In the genomic region with DNA sequence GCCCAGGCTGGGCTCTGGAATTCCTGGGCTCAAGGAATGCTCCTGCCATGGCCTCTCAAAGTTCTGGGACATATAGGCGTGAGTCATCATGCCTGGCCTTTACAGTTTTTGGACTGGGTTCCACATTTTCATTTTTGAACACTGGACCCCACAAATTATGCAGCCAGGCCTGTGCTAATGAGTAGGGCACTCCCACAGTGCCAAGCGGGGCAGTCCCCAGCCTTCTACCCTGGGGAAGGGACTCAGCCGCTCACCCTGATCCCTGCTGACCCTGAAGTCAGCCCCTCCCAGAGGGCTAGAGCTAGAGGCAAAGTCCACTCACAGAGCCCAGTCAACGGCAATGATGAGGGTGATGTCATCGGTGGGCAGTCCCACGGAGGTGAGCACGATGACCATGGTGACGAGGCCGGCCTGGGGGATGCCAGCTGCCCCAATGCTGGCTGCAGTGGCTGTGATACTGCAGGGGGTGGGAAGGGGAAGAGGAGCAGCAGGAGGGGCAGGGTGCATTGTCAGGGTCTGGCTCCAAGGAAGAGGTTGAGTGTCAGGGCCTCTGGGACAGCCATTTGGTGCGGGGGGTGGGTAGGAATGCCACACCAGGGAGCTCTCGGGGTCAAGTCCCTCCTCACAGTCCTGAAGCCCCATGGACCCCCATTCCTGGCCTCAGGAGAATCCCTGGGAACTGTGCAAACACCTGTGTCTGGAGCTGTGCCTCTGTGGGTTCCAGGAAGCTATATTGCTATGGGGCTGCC, we compare ENCODE assay signal across 1 cellular context.
TF ChIP-seq lines count a peak whose summit lies in the region.

No MANE protein-coding gene starts in this region.

TF ChIP-seq in HepG2, 621 proteins besides CTCF, POLR2A, EP300 and RAD21 (continued from another document and continues in another):
- TF ChIP-seq, protein P1, sequence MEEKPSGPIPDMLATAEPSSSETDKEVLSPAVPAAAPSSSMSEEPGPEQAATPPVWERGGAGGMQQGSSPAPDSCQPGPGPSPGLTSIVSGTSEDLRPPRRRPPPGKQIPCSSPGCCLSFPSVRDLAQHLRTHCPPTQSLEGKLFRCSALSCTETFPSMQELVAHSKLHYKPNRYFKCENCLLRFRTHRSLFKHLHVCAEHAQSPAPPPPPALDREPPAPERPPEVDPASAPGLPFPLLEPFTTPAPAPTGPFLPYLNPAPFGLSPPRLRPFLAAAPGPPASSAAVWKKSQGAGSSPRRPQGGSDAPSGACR (CRISPR knock-in tag; IDR thresholded peaks at IDR 0.05): no peak
- TF ChIP-seq, protein P2, sequence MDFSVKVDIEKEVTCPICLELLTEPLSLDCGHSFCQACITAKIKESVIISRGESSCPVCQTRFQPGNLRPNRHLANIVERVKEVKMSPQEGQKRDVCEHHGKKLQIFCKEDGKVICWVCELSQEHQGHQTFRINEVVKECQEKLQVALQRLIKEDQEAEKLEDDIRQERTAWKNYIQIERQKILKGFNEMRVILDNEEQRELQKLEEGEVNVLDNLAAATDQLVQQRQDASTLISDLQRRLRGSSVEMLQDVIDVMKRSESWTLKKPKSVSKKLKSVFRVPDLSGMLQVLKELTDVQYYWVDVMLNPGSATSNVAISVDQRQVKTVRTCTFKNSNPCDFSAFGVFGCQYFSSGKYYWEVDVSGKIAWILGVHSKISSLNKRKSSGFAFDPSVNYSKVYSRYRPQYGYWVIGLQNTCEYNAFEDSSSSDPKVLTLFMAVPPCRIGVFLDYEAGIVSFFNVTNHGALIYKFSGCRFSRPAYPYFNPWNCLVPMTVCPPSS (IDR thresholded peaks at IDR 0.05): no peak
- TF ChIP-seq, protein P3, sequence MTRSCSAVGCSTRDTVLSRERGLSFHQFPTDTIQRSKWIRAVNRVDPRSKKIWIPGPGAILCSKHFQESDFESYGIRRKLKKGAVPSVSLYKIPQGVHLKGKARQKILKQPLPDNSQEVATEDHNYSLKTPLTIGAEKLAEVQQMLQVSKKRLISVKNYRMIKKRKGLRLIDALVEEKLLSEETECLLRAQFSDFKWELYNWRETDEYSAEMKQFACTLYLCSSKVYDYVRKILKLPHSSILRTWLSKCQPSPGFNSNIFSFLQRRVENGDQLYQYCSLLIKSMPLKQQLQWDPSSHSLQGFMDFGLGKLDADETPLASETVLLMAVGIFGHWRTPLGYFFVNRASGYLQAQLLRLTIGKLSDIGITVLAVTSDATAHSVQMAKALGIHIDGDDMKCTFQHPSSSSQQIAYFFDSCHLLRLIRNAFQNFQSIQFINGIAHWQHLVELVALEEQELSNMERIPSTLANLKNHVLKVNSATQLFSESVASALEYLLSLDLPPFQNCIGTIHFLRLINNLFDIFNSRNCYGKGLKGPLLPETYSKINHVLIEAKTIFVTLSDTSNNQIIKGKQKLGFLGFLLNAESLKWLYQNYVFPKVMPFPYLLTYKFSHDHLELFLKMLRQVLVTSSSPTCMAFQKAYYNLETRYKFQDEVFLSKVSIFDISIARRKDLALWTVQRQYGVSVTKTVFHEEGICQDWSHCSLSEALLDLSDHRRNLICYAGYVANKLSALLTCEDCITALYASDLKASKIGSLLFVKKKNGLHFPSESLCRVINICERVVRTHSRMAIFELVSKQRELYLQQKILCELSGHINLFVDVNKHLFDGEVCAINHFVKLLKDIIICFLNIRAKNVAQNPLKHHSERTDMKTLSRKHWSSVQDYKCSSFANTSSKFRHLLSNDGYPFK (CRISPR knock-in tag; IDR thresholded peaks at IDR 0.05; ENCODE audit: borderline replicate concordance): no peak
- TF ChIP-seq KLF9 (CRISPR knock-in tag; IDR thresholded peaks at IDR 0.05; ENCODE audit: low read depth) (no peak), ZNF510 (CRISPR knock-in tag; IDR thresholded peaks at IDR 0.05; ENCODE audit: low read depth) (no peak), ZNF557 (CRISPR knock-in tag; IDR thresholded peaks at IDR 0.05) (no peak), ZNF501 (CRISPR knock-in tag; IDR thresholded peaks at IDR 0.05) (0 out of 2 replicates have a peak, but pooled peaks have one; percentile 44), RELA (CRISPR knock-in tag; IDR thresholded peaks at IDR 0.05) (no peak), ZNF160 (CRISPR knock-in tag; IDR thresholded peaks at IDR 0.05) (no peak), NFRKB (IDR thresholded peaks at IDR 0.05) (no peak), ZNF672 (CRISPR knock-in tag; IDR thresholded peaks at IDR 0.05) (peak; percentile 99), AGO2 (optimal IDR thresholded peaks at IDR 0.05; ENCODE audit: low read depth, low read length) (no peak), U2AF2 (IDR thresholded peaks at IDR 0.05; ENCODE audit: low read depth, low read length) (no peak), CEBPB (IDR thresholded peaks at IDR 0.05; ENCODE audit: borderline replicate concordance, low read depth, low read length) (no peak), RBM39 (IDR thresholded peaks at IDR 0.05; ENCODE audit: low read depth, low read length, poor library complexity, severe bottlenecking) (no peak), KMT2B (CRISPR knock-in tag; IDR thresholded peaks at IDR 0.05) (peak; percentile 44; the same call in 1 of the 2 replicates), ZNF879 (CRISPR knock-in tag; IDR thresholded peaks at IDR 0.05) (no peak), DNMT3B (CRISPR knock-in tag; conservative IDR thresholded peaks at IDR 0.05) (no peak; the same call in 1 of the 2 replicates), PCBP1 (IDR thresholded peaks at IDR 0.05; ENCODE audit: borderline replicate concordance, low read depth, low read length) (peak; percentile 70; the same call in 1 of the 2 replicates), HNF4A (CRISPR knock-in tag; IDR thresholded peaks at IDR 0.05) (peak; percentile 95), CHD4 (IDR thresholded peaks at IDR 0.05; ENCODE audit: borderline replicate concordance, low read length) (no peak), ATRX (CRISPR knock-in tag; IDR thresholded peaks at IDR 0.05; ENCODE audit: borderline replicate concordance) (no peak), GABPB1 (CRISPR knock-in tag; IDR thresholded peaks at IDR 0.05) (peak; percentile 53), ARNTL (CRISPR knock-in tag; IDR thresholded peaks at IDR 0.05) (peak; percentile 64), ZFP36L1 (CRISPR knock-in tag; IDR thresholded peaks at IDR 0.05) (no peak), JDP2 (CRISPR knock-in tag; IDR thresholded peaks at IDR 0.05; ENCODE audit: borderline replicate concordance) (no peak), TP53 (CRISPR knock-in tag; conservative IDR thresholded peaks at IDR 0.05) (no peak), ZBTB7A (CRISPR knock-in tag; IDR thresholded peaks at IDR 0.05) (peak; percentile 80; the same call in 1 of the 2 replicates), ZNF703 (CRISPR knock-in tag; IDR thresholded peaks at IDR 0.05; ENCODE audit: borderline replicate concordance) (no peak), FOXP1 (IDR thresholded peaks at IDR 0.05) (no peak), FOXP1 (CRISPR knock-in tag; IDR thresholded peaks at IDR 0.05) (no peak; the same call in 1 of the 2 replicates), KLF16 (CRISPR knock-in tag; IDR thresholded peaks at IDR 0.05) (0 out of 4 replicates have a peak, but pooled peaks of 1 of the 2 experiments have one; percentile 43), ZNF44 (CRISPR knock-in tag; IDR thresholded peaks at IDR 0.05) (no peak)
- TF ChIP-seq, protein P4, sequence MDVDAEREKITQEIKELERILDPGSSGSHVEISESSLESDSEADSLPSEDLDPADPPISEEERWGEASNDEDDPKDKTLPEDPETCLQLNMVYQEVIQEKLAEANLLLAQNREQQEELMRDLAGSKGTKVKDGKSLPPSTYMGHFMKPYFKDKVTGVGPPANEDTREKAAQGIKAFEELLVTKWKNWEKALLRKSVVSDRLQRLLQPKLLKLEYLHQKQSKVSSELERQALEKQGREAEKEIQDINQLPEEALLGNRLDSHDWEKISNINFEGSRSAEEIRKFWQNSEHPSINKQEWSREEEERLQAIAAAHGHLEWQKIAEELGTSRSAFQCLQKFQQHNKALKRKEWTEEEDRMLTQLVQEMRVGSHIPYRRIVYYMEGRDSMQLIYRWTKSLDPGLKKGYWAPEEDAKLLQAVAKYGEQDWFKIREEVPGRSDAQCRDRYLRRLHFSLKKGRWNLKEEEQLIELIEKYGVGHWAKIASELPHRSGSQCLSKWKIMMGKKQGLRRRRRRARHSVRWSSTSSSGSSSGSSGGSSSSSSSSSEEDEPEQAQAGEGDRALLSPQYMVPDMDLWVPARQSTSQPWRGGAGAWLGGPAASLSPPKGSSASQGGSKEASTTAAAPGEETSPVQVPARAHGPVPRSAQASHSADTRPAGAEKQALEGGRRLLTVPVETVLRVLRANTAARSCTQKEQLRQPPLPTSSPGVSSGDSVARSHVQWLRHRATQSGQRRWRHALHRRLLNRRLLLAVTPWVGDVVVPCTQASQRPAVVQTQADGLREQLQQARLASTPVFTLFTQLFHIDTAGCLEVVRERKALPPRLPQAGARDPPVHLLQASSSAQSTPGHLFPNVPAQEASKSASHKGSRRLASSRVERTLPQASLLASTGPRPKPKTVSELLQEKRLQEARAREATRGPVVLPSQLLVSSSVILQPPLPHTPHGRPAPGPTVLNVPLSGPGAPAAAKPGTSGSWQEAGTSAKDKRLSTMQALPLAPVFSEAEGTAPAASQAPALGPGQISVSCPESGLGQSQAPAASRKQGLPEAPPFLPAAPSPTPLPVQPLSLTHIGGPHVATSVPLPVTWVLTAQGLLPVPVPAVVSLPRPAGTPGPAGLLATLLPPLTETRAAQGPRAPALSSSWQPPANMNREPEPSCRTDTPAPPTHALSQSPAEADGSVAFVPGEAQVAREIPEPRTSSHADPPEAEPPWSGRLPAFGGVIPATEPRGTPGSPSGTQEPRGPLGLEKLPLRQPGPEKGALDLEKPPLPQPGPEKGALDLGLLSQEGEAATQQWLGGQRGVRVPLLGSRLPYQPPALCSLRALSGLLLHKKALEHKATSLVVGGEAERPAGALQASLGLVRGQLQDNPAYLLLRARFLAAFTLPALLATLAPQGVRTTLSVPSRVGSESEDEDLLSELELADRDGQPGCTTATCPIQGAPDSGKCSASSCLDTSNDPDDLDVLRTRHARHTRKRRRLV (CRISPR knock-in tag; IDR thresholded peaks at IDR 0.05): 0 out of 2 replicates have a peak, but pooled peaks have one; percentile 49
- TF ChIP-seq, protein P5, sequence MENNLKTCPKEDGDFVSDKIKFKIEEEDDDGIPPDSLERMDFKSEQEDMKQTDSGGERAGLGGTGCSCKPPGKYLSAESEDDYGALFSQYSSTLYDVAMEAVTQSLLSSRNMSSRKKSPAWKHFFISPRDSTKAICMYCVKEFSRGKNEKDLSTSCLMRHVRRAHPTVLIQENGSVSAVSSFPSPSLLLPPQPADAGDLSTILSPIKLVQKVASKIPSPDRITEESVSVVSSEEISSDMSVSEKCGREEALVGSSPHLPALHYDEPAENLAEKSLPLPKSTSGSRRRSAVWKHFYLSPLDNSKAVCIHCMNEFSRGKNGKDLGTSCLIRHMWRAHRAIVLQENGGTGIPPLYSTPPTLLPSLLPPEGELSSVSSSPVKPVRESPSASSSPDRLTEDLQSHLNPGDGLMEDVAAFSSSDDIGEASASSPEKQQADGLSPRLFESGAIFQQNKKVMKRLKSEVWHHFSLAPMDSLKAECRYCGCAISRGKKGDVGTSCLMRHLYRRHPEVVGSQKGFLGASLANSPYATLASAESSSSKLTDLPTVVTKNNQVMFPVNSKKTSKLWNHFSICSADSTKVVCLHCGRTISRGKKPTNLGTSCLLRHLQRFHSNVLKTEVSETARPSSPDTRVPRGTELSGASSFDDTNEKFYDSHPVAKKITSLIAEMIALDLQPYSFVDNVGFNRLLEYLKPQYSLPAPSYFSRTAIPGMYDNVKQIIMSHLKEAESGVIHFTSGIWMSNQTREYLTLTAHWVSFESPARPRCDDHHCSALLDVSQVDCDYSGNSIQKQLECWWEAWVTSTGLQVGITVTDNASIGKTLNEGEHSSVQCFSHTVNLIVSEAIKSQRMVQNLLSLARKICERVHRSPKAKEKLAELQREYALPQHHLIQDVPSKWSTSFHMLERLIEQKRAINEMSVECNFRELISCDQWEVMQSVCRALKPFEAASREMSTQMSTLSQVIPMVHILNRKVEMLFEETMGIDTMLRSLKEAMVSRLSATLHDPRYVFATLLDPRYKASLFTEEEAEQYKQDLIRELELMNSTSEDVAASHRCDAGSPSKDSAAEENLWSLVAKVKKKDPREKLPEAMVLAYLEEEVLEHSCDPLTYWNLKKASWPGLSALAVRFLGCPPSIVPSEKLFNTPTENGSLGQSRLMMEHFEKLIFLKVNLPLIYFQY (CRISPR knock-in tag; IDR thresholded peaks at IDR 0.05; ENCODE audit: borderline replicate concordance): peak; percentile 73; the same call in 1 of the 2 replicates
- TF ChIP-seq, protein P6, sequence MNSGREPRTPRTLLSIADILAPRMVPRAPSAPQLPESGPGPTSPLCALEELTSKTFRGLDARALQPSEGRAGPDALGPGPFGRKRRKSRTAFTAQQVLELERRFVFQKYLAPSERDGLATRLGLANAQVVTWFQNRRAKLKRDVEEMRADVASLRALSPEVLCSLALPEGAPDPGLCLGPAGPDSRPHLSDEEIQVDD (CRISPR knock-in tag; IDR thresholded peaks at IDR 0.05; ENCODE audit: borderline replicate concordance): no peak
- TF ChIP-seq, protein P7, sequence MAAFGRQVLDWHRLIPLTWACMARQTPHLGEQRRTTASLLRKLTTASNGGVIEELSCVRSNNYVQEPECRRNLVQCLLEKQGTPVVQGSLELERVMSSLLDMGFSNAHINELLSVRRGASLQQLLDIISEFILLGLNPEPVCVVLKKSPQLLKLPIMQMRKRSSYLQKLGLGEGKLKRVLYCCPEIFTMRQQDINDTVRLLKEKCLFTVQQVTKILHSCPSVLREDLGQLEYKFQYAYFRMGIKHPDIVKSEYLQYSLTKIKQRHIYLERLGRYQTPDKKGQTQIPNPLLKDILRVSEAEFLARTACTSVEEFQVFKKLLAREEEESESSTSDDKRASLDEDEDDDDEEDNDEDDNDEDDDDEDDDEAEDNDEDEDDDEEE (CRISPR knock-in tag; IDR thresholded peaks at IDR 0.05): no peak
- TF ChIP-seq, protein P8, sequence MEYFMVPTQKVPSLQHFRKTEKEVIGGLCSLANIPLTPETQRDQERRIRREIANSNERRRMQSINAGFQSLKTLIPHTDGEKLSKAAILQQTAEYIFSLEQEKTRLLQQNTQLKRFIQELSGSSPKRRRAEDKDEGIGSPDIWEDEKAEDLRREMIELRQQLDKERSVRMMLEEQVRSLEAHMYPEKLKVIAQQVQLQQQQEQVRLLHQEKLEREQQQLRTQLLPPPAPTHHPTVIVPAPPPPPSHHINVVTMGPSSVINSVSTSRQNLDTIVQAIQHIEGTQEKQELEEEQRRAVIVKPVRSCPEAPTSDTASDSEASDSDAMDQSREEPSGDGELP (IDR thresholded peaks at IDR 0.05; ENCODE audit: borderline replicate concordance, low read depth): no peak; the same call in 1 of the 2 replicates
- TF ChIP-seq, protein P9, sequence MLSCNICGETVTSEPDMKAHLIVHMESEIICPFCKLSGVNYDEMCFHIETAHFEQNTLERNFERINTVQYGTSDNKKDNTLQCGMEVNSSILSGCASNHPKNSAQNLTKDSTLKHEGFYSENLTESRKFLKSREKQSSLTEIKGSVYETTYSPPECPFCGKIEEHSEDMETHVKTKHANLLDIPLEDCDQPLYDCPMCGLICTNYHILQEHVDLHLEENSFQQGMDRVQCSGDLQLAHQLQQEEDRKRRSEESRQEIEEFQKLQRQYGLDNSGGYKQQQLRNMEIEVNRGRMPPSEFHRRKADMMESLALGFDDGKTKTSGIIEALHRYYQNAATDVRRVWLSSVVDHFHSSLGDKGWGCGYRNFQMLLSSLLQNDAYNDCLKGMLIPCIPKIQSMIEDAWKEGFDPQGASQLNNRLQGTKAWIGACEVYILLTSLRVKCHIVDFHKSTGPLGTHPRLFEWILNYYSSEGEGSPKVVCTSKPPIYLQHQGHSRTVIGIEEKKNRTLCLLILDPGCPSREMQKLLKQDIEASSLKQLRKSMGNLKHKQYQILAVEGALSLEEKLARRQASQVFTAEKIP (CRISPR knock-in tag; IDR thresholded peaks at IDR 0.05; ENCODE audit: borderline replicate concordance): no peak
- TF ChIP-seq, protein P10, sequence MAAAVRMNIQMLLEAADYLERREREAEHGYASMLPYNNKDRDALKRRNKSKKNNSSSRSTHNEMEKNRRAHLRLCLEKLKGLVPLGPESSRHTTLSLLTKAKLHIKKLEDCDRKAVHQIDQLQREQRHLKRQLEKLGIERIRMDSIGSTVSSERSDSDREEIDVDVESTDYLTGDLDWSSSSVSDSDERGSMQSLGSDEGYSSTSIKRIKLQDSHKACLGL (CRISPR knock-in tag; IDR thresholded peaks at IDR 0.05): 0 out of 2 replicates have a peak, but pooled peaks have one; percentile 16
